8 cellular contexts compared by ENCODE assay signal in the genomic region with DNA sequence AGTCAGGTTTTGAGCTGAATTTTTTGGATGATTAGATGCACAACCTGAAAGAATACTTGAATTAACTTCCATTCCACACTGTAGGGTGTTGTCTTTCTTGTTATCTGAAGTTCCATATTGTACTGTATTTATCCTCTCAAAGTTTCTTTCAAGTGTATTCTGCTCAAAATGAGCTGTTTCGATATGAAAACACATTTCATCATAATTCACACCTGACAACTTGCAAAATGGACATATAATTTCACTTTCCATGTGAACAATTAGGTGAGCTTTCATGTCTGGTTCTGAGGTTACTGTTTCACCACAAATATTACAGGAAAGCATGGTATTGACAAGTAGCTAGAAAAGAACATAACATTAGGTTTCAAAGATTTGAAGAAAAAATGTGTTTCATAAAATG. TPM values are rescaled to one million over a fixed set of nuclear protein-coding genes. Genes with fewer than 3 reads are reported as not detected.
DNase-seq lines count a peak whose midpoint lies in the region; ATAC-seq and TF ChIP-seq lines count a peak whose summit lies in the region.

No MANE protein-coding gene starts in this region.

- TF ChIP-seq CTCF in HFFc6 (IDR thresholded peaks at IDR 0.05) (no peak), RWPE2 (IDR thresholded peaks at IDR 0.05; ENCODE audit: poor library complexity, severe bottlenecking) (no peak), colonic mucosa (IDR thresholded peaks at IDR 0.05) (no peak)

- no peak for DNase-seq in HFFc6
- DNase-seq in RWPE2 (ENCODE audit: low spot score): no peak
- no peak for DNase-seq in natural killer cell treated with Interleukin-12 subunit alpha and Interleukin-12 subunit beta and Interleukin-15 and Interleukin-18, amount 100 ng/mL, for 72 hours (ENCODE audit: low spot score)
- no peak for DNase-seq in colonic mucosa
- DNase-seq in left cardiac atrium: no peak
- DNase-seq in DMS79 treated with DMSO at 0.1 percent for 48 hours (lab: John Stamatoyannopoulos, UW): no peak

- no peaks in the 10 kb centered on the region for H3K27me3 ChIP-seq in RWPE2 (ENCODE audit: insufficient read depth, poor library complexity, severe bottlenecking)
- H3K27me3 ChIP-seq in colonic mucosa: no peaks in the 10 kb centered on the region

- no peak overlapping the region for H3K9ac ChIP-seq in colonic mucosa (ENCODE audit: low read depth in 2 of 2, low read length in 2 of 2)

- peaks cover 12% of the 10 kb centered on the region for H3K27me3 Mint-ChIP-seq in HFFc6 (ENCODE audit: insufficient read depth)
- H3K27me3 Mint-ChIP-seq in natural killer cell treated with Interleukin-12 subunit alpha and Interleukin-12 subunit beta and Interleukin-15 and Interleukin-18, amount 100 ng/mL, for 72 hours: peaks cover 1 to 6% of the 10 kb centered on the region in 2 donors

- H3K9me3 ChIP-seq in RWPE2 (ENCODE audit: severe bottlenecking) (no peaks in the 10 kb centered on the region), colonic mucosa (no peaks in the 10 kb centered on the region)

- peak overlapping the region; percentile 74 for H3K4me3 Mint-ChIP-seq in HFFc6
- peak overlapping the region; percentile 96 for H3K4me3 Mint-ChIP-seq in natural killer cell treated with Interleukin-12 subunit alpha and Interleukin-12 subunit beta and Interleukin-15 and Interleukin-18, amount 100 ng/mL, for 72 hours

- peaks cover 22% of the 10 kb centered on the region for H3K36me3 ChIP-seq in RWPE2 (ENCODE audit: low read depth)
- H3K36me3 ChIP-seq in colonic mucosa: no peaks in the 10 kb centered on the region

- H3K27ac ChIP-seq in RWPE2 (ENCODE audit: poor library complexity, severe bottlenecking) (no peak overlapping the region), colonic mucosa (no peak overlapping the region)

- H3K4me3 ChIP-seq in RWPE2 (ENCODE audit: severe bottlenecking) (peak overlapping the region; percentile 7), colonic mucosa (no peak overlapping the region)

- peaks cover 47% of the 10 kb centered on the region for H3K4me1 Mint-ChIP-seq in HFFc6 (ENCODE audit: low read depth)
- peaks cover 35 to 45% of the 10 kb centered on the region in 2 donors for H3K4me1 Mint-ChIP-seq in natural killer cell treated with Interleukin-12 subunit alpha and Interleukin-12 subunit beta and Interleukin-15 and Interleukin-18, amount 100 ng/mL, for 72 hours (ENCODE audit: low read depth in 2 of 2)

- peaks cover 9% of the 10 kb centered on the region; the same call in 1 of the 2 replicates for H3K36me3 Mint-ChIP-seq in HFFc6 (ENCODE audit: low read depth)
- peaks cover 11% of the 10 kb centered on the region for H3K36me3 Mint-ChIP-seq in natural killer cell treated with Interleukin-12 subunit alpha and Interleukin-12 subunit beta and Interleukin-15 and Interleukin-18, amount 100 ng/mL, for 72 hours

- H3K4me1 ChIP-seq in RWPE2 (ENCODE audit: insufficient read depth, poor library complexity, severe bottlenecking): peaks cover 24% of the 10 kb centered on the region
- H3K4me1 ChIP-seq in colonic mucosa: peaks cover 7% of the 10 kb centered on the region

- ATAC-seq in GM18861 (IDR thresholded peaks at IDR 0.05; ENCODE audit: unreplicated experiment) (peak; percentile 38), RWPE2 (ENCODE audit: low read depth) (no peak), HG02840 (IDR thresholded peaks at IDR 0.05; ENCODE audit: low FRiP score, unreplicated experiment) (no peak), left cardiac atrium (no peak)
- ATAC-seq in natural killer cell treated with Interleukin-12 subunit alpha and Interleukin-12 subunit beta and Interleukin-15 and Interleukin-18, amount 100 ng/mL, for 72 hours: peak; percentile 21 to 62

- no peaks in the 10 kb centered on the region for H3K9me3 Mint-ChIP-seq in HFFc6
- H3K9me3 Mint-ChIP-seq in natural killer cell treated with Interleukin-12 subunit alpha and Interleukin-12 subunit beta and Interleukin-15 and Interleukin-18, amount 100 ng/mL, for 72 hours: no peaks in the 10 kb centered on the region

- H3K27ac Mint-ChIP-seq in HFFc6: no peak overlapping the region
- H3K27ac Mint-ChIP-seq in natural killer cell treated with Interleukin-12 subunit alpha and Interleukin-12 subunit beta and Interleukin-15 and Interleukin-18, amount 100 ng/mL, for 72 hours: peak overlapping the region; percentile 89 to 99

- intact Hi-C loops in colonic mucosa (cut with DNase I): no loop called here
- intact Hi-C loops in left cardiac atrium (cut with DNase I): no loop called here

RNA-seq across cellular contexts. Expression of gene ZUP1, which starts 1.7 kb away (rescaled TPM):
- total RNA-seq in HFFc6 (2021; fragmentation: NEBNext Ultra II Directional; extraction: Animal tissue kit (Norgen Biotek cat#: 25700)): 10 to 100 TPM in 1 of 6 experiments, 1 to 10 TPM in 5; 7.7 to 10.2 (median 9.0) TPM
- total RNA-seq in natural killer cell treated with Interleukin-12 subunit alpha and Interleukin-12 subunit beta and Interleukin-15 and Interleukin-18, amount 100 ng/mL, for 72 hours: 10 to 100 TPM; 27.0 to 29.4 TPM
- 10 to 100 TPM; 12.0 to 12.4 TPM for total RNA-seq in colonic mucosa
- 1 to 10 TPM; 4.3 to 6.6 TPM for total RNA-seq in left cardiac atrium

RNA-seq across cellular contexts. Expression of gene KPNA5, which starts 14.1 kb away (rescaled TPM):
- 1 to 10 TPM; 6.7 to 9.7 (median 8.8) TPM for total RNA-seq in HFFc6 (2021; fragmentation: NEBNext Ultra II Directional; extraction: Animal tissue kit (Norgen Biotek cat#: 25700))
- total RNA-seq in natural killer cell treated with Interleukin-12 subunit alpha and Interleukin-12 subunit beta and Interleukin-15 and Interleukin-18, amount 100 ng/mL, for 72 hours: 10 to 100 TPM in 1 of 2 donors, 1 to 10 TPM in 1; 7.6 to 10.5 TPM
- total RNA-seq in colonic mucosa (1 to 10 TPM; 2.5 to 6.1 TPM), left cardiac atrium (10 to 100 TPM in 1 of 2 donors, 1 to 10 TPM in 1; 9.1 to 12.8 TPM)

RNA-seq across cellular contexts. Expression of gene RSPH4A, which starts 50.6 kb away (rescaled TPM):
- total RNA-seq in HFFc6 (2021; fragmentation: NEBNext Ultra II Directional; extraction: Animal tissue kit (Norgen Biotek cat#: 25700)): under 1 TPM; 0.07 to 0.37 (median 0.15) TPM
- total RNA-seq in natural killer cell treated with Interleukin-12 subunit alpha and Interleukin-12 subunit beta and Interleukin-15 and Interleukin-18, amount 100 ng/mL, for 72 hours: under 1 TPM; 0.24 to 0.95 TPM
- total RNA-seq in colonic mucosa: under 1 TPM; 0.10 to 0.11 TPM
- under 1 TPM; 0.12 to 0.31 TPM for total RNA-seq in left cardiac atrium

Comparison
In these comparisons a context has a peak if more than half of its experiments do, and no peak if none do; other contexts are left out.
1. ATAC-seq: peak in GM18861 (single experiment) and natural killer cell treated with Interleukin-12 subunit alpha and Interleukin-12 subunit beta and Interleukin-15 and Interleukin-18, amount 100 ng/mL, for 72 hours (2 of 2); none in RWPE2 (single experiment), HG02840 (single experiment) and left cardiac atrium (0 of 2).